12 cellular contexts compared by ENCODE assay signal in genomic region chr13:25847635-25848616, GRCh38.
A peak's percentile ranks its signal among the peaks of the same experiment; 100 is the strongest.
DNase-seq lines count a peak whose midpoint lies in the region; ATAC-seq and TF ChIP-seq lines count a peak whose summit lies in the region.
"Had no signal": no experiment of that assay in that cellular context is flagged by ENCODE, and none has a peak within 500 bp of the region (broad histone marks: within the 10 kb centered on the region; RNA-seq: fewer than 3 reads in every experiment).

No MANE protein-coding gene starts in this region.

- no peaks in the 10 kb centered on the region for H3K9me3 Mint-ChIP-seq in activated T-cell treated with anti-CD3 and anti-CD28 coated beads, Interleukin-2, amount 50 U/mL, for 72 hours

- no peak for TF ChIP-seq POLR2A in testis (IDR thresholded peaks at IDR 0.05)

- H3K27me3 ChIP-seq in testis (no peaks in the 10 kb centered on the region), GM23248 (replicated peaks; ENCODE audit: insufficient read depth) (no peaks in the 10 kb centered on the region; the same call in 1 of the 2 replicates)

- H3K9ac ChIP-seq in GM23248 = no peak overlapping the region

- no peak overlapping the region for H3K4me2 ChIP-seq in GM23248 (ENCODE audit: unreplicated experiment)

- H3K27me3 Mint-ChIP-seq in activated T-cell treated with anti-CD3 and anti-CD28 coated beads, Interleukin-2, amount 50 U/mL, for 72 hours (ENCODE audit: low read depth) = no peaks in the 10 kb centered on the region
- H3K27me3 Mint-ChIP-seq: brain had no signal

- H3K4me1 ChIP-seq in testis (no peaks in the 10 kb centered on the region), GM23248 (ENCODE audit: insufficient read depth) (no peaks in the 10 kb centered on the region)

- DNase-seq in activated T-cell treated with anti-CD3 and anti-CD28 coated beads, Interleukin-2, amount 50 U/mL, for 72 hours = no peak
- DNase-seq in activated T-cell treated with anti-CD3 and anti-CD28 coated beads, Interleukin-2, amount 50 U/mL, for 48 hours = no peak
- peak; percentile 76 to 84 for DNase-seq in NOMO-1 (lab: John Stamatoyannopoulos, UW; ENCODE audit: unreplicated experiment in 2 of 2)
- DNase-seq in iPS-NIHi7 (ENCODE audit: extremely low spot score) = peak; percentile 36
- peak; percentile 19 for DNase-seq in testis
- no peak for DNase-seq in GM23248
- DNase-seq in NCI-H345 (lab: John Stamatoyannopoulos, UW) = no peak
- DNase-seq in middle frontal gyrus (ENCODE audit: extremely low spot score, low spot score) = no peak
- DNase-seq: Kasumi-1, NCI-H2171 had no signal

- H3F3A ChIP-seq in GM23248 (ENCODE audit: insufficient read depth) = no peaks in the 10 kb centered on the region

- no peaks in the 10 kb centered on the region for H3K36me3 Mint-ChIP-seq in activated T-cell treated with anti-CD3 and anti-CD28 coated beads, Interleukin-2, amount 50 U/mL, for 72 hours (ENCODE audit: insufficient read depth in 2 of 2)
- H3K36me3 Mint-ChIP-seq: brain had no signal

- no peak overlapping the region for H3K4me3 ChIP-seq in testis
- H3K4me3 ChIP-seq in GM23248 = no peak overlapping the region

- 85 to 87% methylated on average over 11 of the region's 11 CpGs for WGBS in testis, 2 donors
- WGBS in GM23248 (ENCODE audit: low coverage in 1 of 2, low lambda C conversion rate in 2 of 2, missing lambda C conversion rate in 2 of 2), 2 experiments = 43% methylated on average over 11 of the region's 11 CpGs

- H3K36me3 ChIP-seq in testis (ENCODE audit: low read depth, missing control alignments) (no peaks in the 10 kb centered on the region), GM23248 (ENCODE audit: low read depth) (no peaks in the 10 kb centered on the region)

- no peak for ATAC-seq in activated T-cell treated with anti-CD3 and anti-CD28 coated beads, Interleukin-2, amount 50 U/mL, for 72 hours (replicated peaks in 1 of 2)
- ATAC-seq: Panc1 had no signal

- no peaks in the 10 kb centered on the region for H3K79me2 ChIP-seq in GM23248 (ENCODE audit: insufficient read depth)

- no peaks in the 10 kb centered on the region for H3K9me2 ChIP-seq in GM23248 (ENCODE audit: insufficient read depth)

- H3K27ac Mint-ChIP-seq in activated T-cell treated with anti-CD3 and anti-CD28 coated beads, Interleukin-2, amount 50 U/mL, for 72 hours = no peak overlapping the region

- intact Hi-C loops in testis (cut with DNase I; ENCODE audit: low total_unique reads) = no loop called here

- TF ChIP-seq CTCF in testis (IDR thresholded peaks at IDR 0.05) = no peak

- no peak overlapping the region for H2AFZ ChIP-seq in GM23248

- H3K4me3 Mint-ChIP-seq in activated T-cell treated with anti-CD3 and anti-CD28 coated beads, Interleukin-2, amount 50 U/mL, for 72 hours = peak overlapping the region; percentile 32 to 52
- H3K4me3 Mint-ChIP-seq: brain had no signal

- H3K27ac ChIP-seq in testis = no peak overlapping the region
- no peak overlapping the region for H3K27ac ChIP-seq in GM23248

- H4K20me1 ChIP-seq in GM23248 (ENCODE audit: insufficient read depth) = no peaks in the 10 kb centered on the region

- peaks cover 42% of the 10 kb centered on the region for H3K4me1 Mint-ChIP-seq in activated T-cell treated with anti-CD3 and anti-CD28 coated beads, Interleukin-2, amount 50 U/mL, for 72 hours (ENCODE audit: low read depth)

- in situ Hi-C loops in GM23248 (cut with MboI) = no loop called here

- H3K9me3 ChIP-seq in testis (no peaks in the 10 kb centered on the region), GM23248 (ENCODE audit: low read depth) (no peaks in the 10 kb centered on the region)

Comparison
In these comparisons a context has a peak if more than half of its experiments do, and no peak if none do; other contexts are left out.
1. DNase-seq: peak in NOMO-1 (2 of 2), iPS-NIHi7 (single experiment) and testis (single experiment); none in activated T-cell treated with anti-CD3 and anti-CD28 coated beads, Interleukin-2, amount 50 U/mL, for 72 hours (0 of 2), activated T-cell treated with anti-CD3 and anti-CD28 coated beads, Interleukin-2, amount 50 U/mL, for 48 hours (0 of 2), GM23248 (single experiment), NCI-H345 (single experiment) and middle frontal gyrus (single experiment).